ENCODE assay signal across 13 cellular contexts in genomic region chr7:94823952-94824351, GRCh38.
DNase-seq lines count a peak whose midpoint lies in the region; ATAC-seq and TF ChIP-seq lines count a peak whose summit lies in the region.
"Had no signal": no experiment of that assay in that cellular context is flagged by ENCODE, and none has a peak within 500 bp of the region (broad histone marks: within the 10 kb centered on the region; RNA-seq: fewer than 3 reads in every experiment).

No MANE protein-coding gene starts in this region.

- H3K27me3 ChIP-seq in brain microvascular endothelial cell (replicated peaks): no peaks in the 10 kb centered on the region

- ATAC-seq in GM21723 (IDR thresholded peaks at IDR 0.05; ENCODE audit: unreplicated experiment) (no peak), GM18909 (IDR thresholded peaks at IDR 0.05; ENCODE audit: poor library complexity, unreplicated experiment) (no peak), HG02973 (IDR thresholded peaks at IDR 0.05; ENCODE audit: unreplicated experiment) (no peak)
- ATAC-seq: activated CD8-positive, alpha-beta T cell treated with anti-CD3 and anti-CD28 coated beads, Interleukin-2, amount 10 ng/mL, durations not matched to agents 7 days and 5 days; T-helper 17 cell had no signal

- no peak for TF ChIP-seq CTCF in brain microvascular endothelial cell (IDR thresholded peaks at IDR 0.05; ENCODE audit: low read depth, low read length, missing control alignments)

- H3K36me3 ChIP-seq in brain microvascular endothelial cell (replicated peaks): no peaks in the 10 kb centered on the region

- in situ Hi-C loops in brain microvascular endothelial cell (cut with HindIII; ENCODE audit: low pct_ligation_motif_present, low sequenced_read_pairs): no loop called here

- no peak overlapping the region for H3K27ac ChIP-seq in brain microvascular endothelial cell

- peak; percentile 68 for DNase-seq in EL
- DNase-seq in M059J (ENCODE audit: low read depth): peak; percentile 88
- DNase-seq in brain microvascular endothelial cell: peak; percentile 49
- peak; percentile 83 for DNase-seq in kidney tubule cell (ENCODE audit: low spot score)
- no peak for DNase-seq in NCI-H1417 treated with DMSO at 0.1 percent for 48 hours (lab: John Stamatoyannopoulos, UW)
- DNase-seq: activated CD8-positive, alpha-beta T cell treated with anti-CD3 and anti-CD28 coated beads, Interleukin-2, amount 10 ng/mL, durations not matched to agents 7 days and 5 days; CD4-positive, alpha-beta T cell; effector CD4-positive, alpha-beta T cell; naive B cell; T-helper 17 cell had no signal

- no peak overlapping the region for H3K4me3 ChIP-seq in brain microvascular endothelial cell (ENCODE audit: low read depth, low read length)
